ENCODE assay signal across 8 cellular contexts in the genomic region with DNA sequence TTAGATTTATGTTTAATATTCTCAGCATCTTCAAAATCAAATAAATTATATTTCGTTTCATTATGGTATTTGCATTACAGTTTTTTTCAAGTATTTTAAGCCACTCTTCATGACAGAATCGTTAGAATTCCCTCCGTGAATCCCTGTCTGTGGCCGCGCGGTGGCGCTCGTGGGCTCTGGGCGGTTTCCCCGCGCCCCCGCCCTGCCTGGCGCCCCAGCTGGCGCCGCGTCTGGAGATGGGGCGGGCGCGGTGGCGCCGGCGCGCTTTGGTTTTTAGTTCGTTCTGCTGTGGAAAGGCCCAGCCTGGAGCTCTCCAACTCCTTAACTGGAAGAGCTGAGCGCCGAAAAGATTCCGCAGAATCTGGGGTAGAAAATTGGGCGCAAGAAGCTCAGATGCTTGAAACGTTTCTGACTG. TPM values are rescaled to one million over a fixed set of nuclear protein-coding genes. Genes with fewer than 3 reads are reported as not detected.
A peak's percentile ranks its signal among the peaks of the same experiment; 100 is the strongest.
DNase-seq lines count a peak whose midpoint lies in the region; ATAC-seq and TF ChIP-seq lines count a peak whose summit lies in the region.

No MANE protein-coding gene starts in this region.

- H4K8ac ChIP-seq in mesendoderm (ENCODE audit: low read depth, low read length) = no peak overlapping the region

- in situ Hi-C loops in transverse colon (cut with MboI; ENCODE audit: low pct_ligation_motif_present in 1 of 4, low pct_unique_long_range_greater_than_20kb in 1 of 4, low sequenced_read_pairs in 3 of 4) = no loop called here

- H3K79me1 ChIP-seq in mesendoderm (ENCODE audit: low read length) = no peaks in the 10 kb centered on the region

- TF ChIP-seq CTCF in endodermal cell (conservative IDR thresholded peaks at IDR 0.05) (peak; percentile 96), transverse colon (IDR thresholded peaks at IDR 0.05) (peak; percentile 36 to 68 (median 58))

- H3K4me1 ChIP-seq in endodermal cell (ENCODE audit: control insufficient read depth, insufficient read depth, low read length) = no peaks in the 10 kb centered on the region
- H3K4me1 ChIP-seq in mesendoderm (ENCODE audit: control insufficient read depth, low read depth, low read length) = no peaks in the 10 kb centered on the region
- H3K4me1 ChIP-seq in transverse colon = no peaks in the 10 kb centered on the region

- no peak for ATAC-seq in GM21367 (IDR thresholded peaks at IDR 0.05; ENCODE audit: unreplicated experiment)

- H3K4me1 Mint-ChIP-seq in activated CD4-positive, alpha-beta T cell treated with anti-CD3 and anti-CD28 coated beads, Interleukin-2, amount 10 ng/mL, durations not matched to agents 24 days and 14 days = peaks cover 4% of the 10 kb centered on the region
- H3K4me1 Mint-ChIP-seq in endodermal cell = no peaks in the 10 kb centered on the region

- H3K9ac ChIP-seq in endodermal cell (ENCODE audit: extremely low read depth, low read length, poor library complexity, severe bottlenecking) (no peak overlapping the region), mesendoderm (ENCODE audit: low read length) (peak overlapping the region; percentile 9)

- no peak overlapping the region for H3K23ac ChIP-seq in mesendoderm (ENCODE audit: low read length)

- H2BK120ac ChIP-seq in mesendoderm (ENCODE audit: low read depth, low read length) = no peak overlapping the region

- no peak overlapping the region for H3K27ac Mint-ChIP-seq in activated CD4-positive, alpha-beta T cell treated with anti-CD3 and anti-CD28 coated beads, Interleukin-2, amount 10 ng/mL, durations not matched to agents 24 days and 14 days
- no peak overlapping the region for H3K27ac Mint-ChIP-seq in endodermal cell

- peak overlapping the region; percentile 5 for H3K4ac ChIP-seq in mesendoderm (ENCODE audit: low read depth, low read length)

- H3K36me3 ChIP-seq in endodermal cell (ENCODE audit: control insufficient read depth, insufficient read depth, low read length) = peaks cover 51% of the 10 kb centered on the region
- H3K36me3 ChIP-seq in mesendoderm (ENCODE audit: control insufficient read depth, insufficient read depth, low read length) = peaks cover 2% of the 10 kb centered on the region
- peaks cover 0 to 10% (median 0%) of the 10 kb centered on the region in 4 donors for H3K36me3 ChIP-seq in transverse colon

- H4K5ac ChIP-seq in mesendoderm (ENCODE audit: low read length) = no peak overlapping the region

- H2BK15ac ChIP-seq in mesendoderm (replicated peaks; ENCODE audit: low read depth) = no peak overlapping the region

- no peak for TF ChIP-seq EP300 in transverse colon (IDR thresholded peaks at IDR 0.05; ENCODE audit: low read depth)

- peaks cover 8% of the 10 kb centered on the region for H3K9me3 Mint-ChIP-seq in activated CD4-positive, alpha-beta T cell treated with anti-CD3 and anti-CD28 coated beads, Interleukin-2, amount 10 ng/mL, durations not matched to agents 24 days and 14 days
- peaks cover 7% of the 10 kb centered on the region for H3K9me3 Mint-ChIP-seq in endodermal cell

- H2BK5ac ChIP-seq in mesendoderm (ENCODE audit: low read length) = no peak overlapping the region

- peak overlapping the region; percentile 4 for H3K18ac ChIP-seq in mesendoderm (ENCODE audit: low read length)

- H3K4me2 ChIP-seq in mesendoderm (ENCODE audit: low read length) = peak overlapping the region; percentile 40

- no peaks in the 10 kb centered on the region for H3K27me3 Mint-ChIP-seq in activated CD4-positive, alpha-beta T cell treated with anti-CD3 and anti-CD28 coated beads, Interleukin-2, amount 10 ng/mL, durations not matched to agents 24 days and 14 days
- peaks cover 3% of the 10 kb centered on the region for H3K27me3 Mint-ChIP-seq in endodermal cell (ENCODE audit: insufficient read depth)

- no peak for TF ChIP-seq POLR2A in transverse colon (IDR thresholded peaks at IDR 0.05)

- no peak overlapping the region for H3K27ac ChIP-seq in endodermal cell (ENCODE audit: low read depth, low read length)
- no peak overlapping the region for H3K27ac ChIP-seq in mesendoderm (ENCODE audit: low read depth, low read length)
- H3K27ac ChIP-seq in transverse colon = peak overlapping the region in 3 of 4 donors; percentile 35 to 80 (median 68)

- peaks cover 35% of the 10 kb centered on the region for H3K36me3 Mint-ChIP-seq in activated CD4-positive, alpha-beta T cell treated with anti-CD3 and anti-CD28 coated beads, Interleukin-2, amount 10 ng/mL, durations not matched to agents 24 days and 14 days (ENCODE audit: low read depth)
- H3K36me3 Mint-ChIP-seq in endodermal cell (ENCODE audit: low read depth) = peaks cover 59% of the 10 kb centered on the region

- H3K27me3 ChIP-seq in endodermal cell (ENCODE audit: control insufficient read depth, insufficient read depth, low read length, poor library complexity, severe bottlenecking) = no peaks in the 10 kb centered on the region
- H3K27me3 ChIP-seq in mesendoderm (ENCODE audit: insufficient read depth, low read length, poor library complexity) = no peaks in the 10 kb centered on the region
- no peaks in the 10 kb centered on the region for H3K27me3 ChIP-seq in transverse colon

- peak; percentile 22 for DNase-seq in activated effector memory CD4-positive, alpha-beta T cell treated with Interleukin-2 at 50 U/mL for 16 hours
- no peak for DNase-seq in activated effector memory CD4-positive, alpha-beta T cell treated with anti-CD3 and anti-CD28 coated beads, Interleukin-2, amount 50 U/mL, for 16 hours
- peak; percentile 82 for DNase-seq in activated CD4-positive, alpha-beta T cell treated with anti-CD3 and anti-CD28 coated beads, Interleukin-2, amount 10 ng/mL, durations not matched to agents 24 days and 14 days
- DNase-seq in endodermal cell = peak; percentile 89
- peak; percentile 90 for DNase-seq in mesendoderm
- peak; percentile 42 for DNase-seq in transverse colon
- no peak for DNase-seq in NCI-H2196 treated with DMSO at 0.1 percent for 48 hours (lab: John Stamatoyannopoulos, UW; ENCODE audit: unreplicated experiment)

- H3K4me3 ChIP-seq in endodermal cell (ENCODE audit: low read length) = no peak overlapping the region
- H3K4me3 ChIP-seq in mesendoderm (ENCODE audit: low read length) = no peak overlapping the region
- H3K4me3 ChIP-seq in transverse colon = peak overlapping the region in 3 of 4 donors; percentile 15 to 28 (median 19)

- H3K4me3 Mint-ChIP-seq in activated CD4-positive, alpha-beta T cell treated with anti-CD3 and anti-CD28 coated beads, Interleukin-2, amount 10 ng/mL, durations not matched to agents 24 days and 14 days = peak overlapping the region; percentile 30
- H3K4me3 Mint-ChIP-seq in endodermal cell = no peak overlapping the region

- H3K56ac ChIP-seq in mesendoderm (ENCODE audit: low read length) = no peak overlapping the region

- H3K79me2 ChIP-seq in mesendoderm (ENCODE audit: control insufficient read depth, insufficient read depth, low read length) = no peaks in the 10 kb centered on the region

- intact Hi-C loops in activated CD4-positive, alpha-beta T cell treated with anti-CD3 and anti-CD28 coated beads, Interleukin-2, amount 10 ng/mL, durations not matched to agents 24 days and 14 days (cut with micrococcal nuclease) = no loop called here
- intact Hi-C loops in transverse colon (cut with DNase I; ENCODE audit: low total_unique reads) = no loop called here

- H3K9me3 ChIP-seq in endodermal cell (ENCODE audit: control insufficient read depth, low read length) (peaks cover 9% of the 10 kb centered on the region), transverse colon (no peaks in the 10 kb centered on the region)

- H2AK5ac ChIP-seq in mesendoderm (ENCODE audit: low read length) = no peak overlapping the region

- WGBS in endodermal cell (ENCODE audit: insufficient coverage in 1 of 2, insufficient read length in 1 of 2), 2 experiments = 17 to 52% methylated on average over 8 to 29 of the region's 29 CpGs
- WGBS in mesendoderm (ENCODE audit: extremely low coverage, insufficient coverage, low lambda C conversion rate) = no CpG with 5 or more reads among the region's 29 CpGs
- WGBS in transverse colon (ENCODE audit: low coverage in 1 of 2), 2 donors = 10 to 56% methylated on average over 2 to 29 of the region's 29 CpGs

RNA-seq across cellular contexts. Expression of a gene that starts 25.7 kb away (rescaled TPM):
- total RNA-seq in activated CD4-positive, alpha-beta T cell treated with anti-CD3 and anti-CD28 coated beads, Interleukin-2, amount 10 ng/mL, durations not matched to agents 24 days and 14 days = 56.7 and 59.4 TPM in 2 replicates
- total RNA-seq in endodermal cell = 10 to 100 TPM; 73.6 to 87.1 TPM
- 98.1 TPM for polyA plus RNA-seq in endodermal cell (2013, experiment 1 of 2)
- 97.1 TPM for polyA plus RNA-seq in endodermal cell (2013, experiment 2 of 2)
- 27.8 TPM for polyA plus RNA-seq in mesendoderm (2013, experiment 1 of 2)
- polyA plus RNA-seq in mesendoderm (2013, experiment 2 of 2) = 28.0 TPM
- 100 to 1,000 TPM in 2 of 4 donors, 10 to 100 TPM in 2; 80.4 to 112 (median 96.2) TPM for total RNA-seq in transverse colon

RNA-seq across cellular contexts. Expression of a gene that starts 56.3 kb away (rescaled TPM):
- not detected in 2 replicates for total RNA-seq in activated CD4-positive, alpha-beta T cell treated with anti-CD3 and anti-CD28 coated beads, Interleukin-2, amount 10 ng/mL, durations not matched to agents 24 days and 14 days
- total RNA-seq in endodermal cell (not detected), transverse colon (10 to 100 TPM; 10.6 to 37.2 (median 23.2) TPM)
- 6.9 TPM for polyA plus RNA-seq in endodermal cell (2013, experiment 1 of 2)
- polyA plus RNA-seq in endodermal cell (2013, experiment 2 of 2) = 8.5 TPM
- 0.35 TPM for polyA plus RNA-seq in mesendoderm (2013, experiment 1 of 2)
- polyA plus RNA-seq in mesendoderm (2013, experiment 2 of 2) = 0.18 TPM

Comparison
In these comparisons a context has a peak if more than half of its experiments do, and no peak if none do; other contexts are left out.
1. DNase-seq: peak in activated effector memory CD4-positive, alpha-beta T cell treated with Interleukin-2 at 50 U/mL for 16 hours (single experiment), activated CD4-positive, alpha-beta T cell treated with anti-CD3 and anti-CD28 coated beads, Interleukin-2, amount 10 ng/mL, durations not matched to agents 24 days and 14 days (single experiment), endodermal cell (single experiment), mesendoderm (single experiment) and transverse colon (single experiment); none in activated effector memory CD4-positive, alpha-beta T cell treated with anti-CD3 and anti-CD28 coated beads, Interleukin-2, amount 50 U/mL, for 16 hours (single experiment) and NCI-H2196 treated with DMSO at 0.1 percent for 48 hours (single experiment).
2. H3K27ac ChIP-seq: peak in transverse colon (3 of 4); none in endodermal cell (single experiment) and mesendoderm (single experiment).
3. H3K4me3 ChIP-seq: peak in transverse colon (3 of 4); none in endodermal cell (single experiment) and mesendoderm (single experiment).
4. RNA of a gene that starts 56.3 kb away (total RNA-seq): 10.6 to 37.2 TPM in transverse colon; not detected in endodermal cell and not detected in activated CD4-positive, alpha-beta T cell treated with anti-CD3 and anti-CD28 coated beads, Interleukin-2, amount 10 ng/mL, durations not matched to agents 24 days and 14 days; every median in the first group is over 10 times any median in the second.